ENCODE assay signal across 28 cellular contexts in genomic region chr12:38411947-38412346, GRCh38.
"Had no signal": no experiment of that assay in that cellular context is flagged by ENCODE, and none has a peak within 500 bp of the region (broad histone marks: within the 10 kb centered on the region; RNA-seq: fewer than 3 reads in every experiment).

No MANE protein-coding gene starts in this region.

- H3K27ac Mint-ChIP-seq: dendritic cell treated with granulocyte-macrophage colony-stimulating factor and Interleukin-4, amounts not matched to agents 40 ng/mL and 50 ng/mL, for 4 days; immature natural killer cell; naive thymus-derived CD8-positive, alpha-beta T cell; nephron progenitor cell; stimulated activated memory B cell treated with anti-CD40 and anti-IgM and Interleukin-4, amounts not matched to agents 10 μg/mL and 1 μg/mL and 100 μg/mL, for 72 hours had no signal

- H3K36me3 Mint-ChIP-seq: immature natural killer cell; naive thymus-derived CD8-positive, alpha-beta T cell; stimulated activated memory B cell treated with anti-CD40 and anti-IgM and Interleukin-4, amounts not matched to agents 10 μg/mL and 1 μg/mL and 100 μg/mL, for 72 hours had no signal

- H3K9me3 Mint-ChIP-seq: dendritic cell treated with granulocyte-macrophage colony-stimulating factor and Interleukin-4, amounts not matched to agents 40 ng/mL and 50 ng/mL, for 4 days had no signal

- H3K4me3 ChIP-seq: colonic mucosa, esophagus squamous epithelium, heart right ventricle, lower lobe of right lung, ovary, psoas muscle, skin epidermis, spleen, thoracic aorta, tibial nerve, upper lobe of left lung had no signal

- FAIRE-seq: endothelial cell of umbilical vein, keratinocyte, urothelium cell line had no signal

- H3K36me3 ChIP-seq: colonic mucosa, esophagus squamous epithelium, heart right ventricle, lower lobe of right lung, ovary, spleen, thoracic aorta, tibial nerve, upper lobe of left lung had no signal

- H3K27me3 ChIP-seq: colonic mucosa, esophagus squamous epithelium, heart right ventricle, ovary, spleen, tibial nerve, upper lobe of left lung had no signal

- H3K4me1 ChIP-seq: colonic mucosa, esophagus squamous epithelium, heart right ventricle, lower lobe of right lung, psoas muscle, spleen, tibial nerve, upper lobe of left lung had no signal

- H3K27ac ChIP-seq: colonic mucosa, esophagus squamous epithelium, heart right ventricle, lower lobe of right lung, ovary, psoas muscle, skin epidermis, spleen, thoracic aorta, tibial nerve, upper lobe of left lung had no signal

- H3K4me1 Mint-ChIP-seq: immature natural killer cell; naive thymus-derived CD8-positive, alpha-beta T cell; nephron progenitor cell; stimulated activated memory B cell treated with anti-CD40 and anti-IgM and Interleukin-4, amounts not matched to agents 10 μg/mL and 1 μg/mL and 100 μg/mL, for 72 hours had no signal

- ATAC-seq: heart right ventricle; left ventricle myocardium superior; naive thymus-derived CD8-positive, alpha-beta T cell; psoas muscle; right cardiac atrium; stimulated activated memory B cell treated with anti-CD40 and anti-IgM and Interleukin-4, amounts not matched to agents 10 μg/mL and 1 μg/mL and 100 μg/mL, for 72 hours; stimulated activated naive CD8-positive, alpha-beta T cell treated with anti-CD3 and anti-CD28 coated beads, Interleukin-15, Interleukin-2, amounts not matched to agents 100 U/mL and 50 U/mL, for 24 hours had no signal

- H3K27me3 Mint-ChIP-seq: dendritic cell treated with granulocyte-macrophage colony-stimulating factor and Interleukin-4, amounts not matched to agents 40 ng/mL and 50 ng/mL, for 4 days; naive thymus-derived CD8-positive, alpha-beta T cell; stimulated activated memory B cell treated with anti-CD40 and anti-IgM and Interleukin-4, amounts not matched to agents 10 μg/mL and 1 μg/mL and 100 μg/mL, for 72 hours had no signal

- H3K4me3 Mint-ChIP-seq: dendritic cell treated with granulocyte-macrophage colony-stimulating factor and Interleukin-4, amounts not matched to agents 40 ng/mL and 50 ng/mL, for 4 days; immature natural killer cell; naive thymus-derived CD8-positive, alpha-beta T cell; nephron progenitor cell; stimulated activated memory B cell treated with anti-CD40 and anti-IgM and Interleukin-4, amounts not matched to agents 10 μg/mL and 1 μg/mL and 100 μg/mL, for 72 hours had no signal

- H3K9me3 ChIP-seq: colonic mucosa, esophagus squamous epithelium, lower lobe of right lung, ovary, psoas muscle, spleen, thoracic aorta, tibial nerve, upper lobe of left lung had no signal

- DNase-seq: colonic mucosa; effector CD8-positive, alpha-beta T cell; esophagus squamous epithelium; foreskin melanocyte; glutamatergic neuron; heart right ventricle; immature natural killer cell; left ventricle myocardium superior; lower lobe of right lung; naive thymus-derived CD8-positive, alpha-beta T cell; nephron progenitor cell; occipital lobe; ovary; posterior cingulate gyrus; psoas muscle; right cardiac atrium; spleen; stimulated activated CD4-positive, alpha-beta T cell treated with anti-CD3 and anti-CD28 coated beads, Interleukin-4, amount 100 ng/mL, for 4 hours; stimulated activated naive CD8-positive, alpha-beta T cell treated with anti-CD3 and anti-CD28 coated beads, Interleukin-15, Interleukin-2, amounts not matched to agents 100 U/mL and 50 U/mL, for 24 hours; upper lobe of left lung had no signal
